Comparison of ENCODE assay signal across 1 cellular context in genomic region chr6:35359744-35360348, GRCh38.
TF ChIP-seq lines count a peak whose summit lies in the region.

No MANE protein-coding gene starts in this region.

TF ChIP-seq in liver, 16 proteins besides CTCF, POLR2A, EP300 and RAD21 (continued from another document):
- TF ChIP-seq ZBTB33 (IDR thresholded peaks at IDR 0.05) (no peak), REST (IDR thresholded peaks at IDR 0.05) (no peak), SP1 (IDR thresholded peaks at IDR 0.05) (no peak), TAF1 (conservative IDR thresholded peaks at IDR 0.05) (no peak), GABPA (IDR thresholded peaks at IDR 0.05 in 1 of 2, conservative IDR thresholded peaks at IDR 0.05 in 1 of 2) (no peak), FOXA2 (IDR thresholded peaks at IDR 0.05) (no peak), EGR1 (IDR thresholded peaks at IDR 0.05; ENCODE audit: low read depth in 2 of 2) (no peak), NR2F2 (IDR thresholded peaks at IDR 0.05) (no peak)
